Comparison of ENCODE assay signal across 24 cellular contexts in the genomic region with DNA sequence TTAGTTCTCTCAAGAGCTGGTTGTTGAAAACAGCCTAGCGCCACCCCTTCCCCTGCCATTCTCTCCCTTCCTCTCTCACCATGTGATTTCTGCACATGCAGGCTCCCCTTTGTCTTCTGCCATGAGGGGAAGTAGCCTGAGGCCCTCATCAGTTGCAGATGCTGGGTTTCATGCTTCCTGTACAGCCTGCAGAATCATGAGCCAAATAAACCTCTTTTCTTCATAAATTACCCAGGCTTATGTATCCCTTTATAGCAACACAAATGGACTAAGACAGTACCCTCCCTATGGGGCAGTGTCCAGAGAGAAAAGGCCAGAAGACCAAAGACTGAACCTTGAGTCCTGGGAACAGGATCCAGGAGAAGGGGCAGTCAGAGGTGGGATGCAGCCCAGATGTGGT. TPM values are rescaled to one million over a fixed set of nuclear protein-coding genes. Genes with fewer than 3 reads are reported as not detected.
"Had no signal": no experiment of that assay in that cellular context is flagged by ENCODE, and none has a peak within 500 bp of the region (broad histone marks: within the 10 kb centered on the region; RNA-seq: fewer than 3 reads in every experiment).

No MANE protein-coding gene starts in this region.

- DNase-seq: effector memory CD8-positive, alpha-beta T cell; erythroblast; esophagus squamous epithelium; foreskin melanocyte; glutamatergic neuron; mesendoderm; midbrain; naive thymus-derived CD4-positive, alpha-beta T cell; nucleus accumbens; sigmoid colon; stimulated activated CD4-positive, alpha-beta T cell treated with anti-CD3 and anti-CD28 coated beads, Interleukin-2, amount 100 ng/mL, for 24 hours; stimulated activated CD4-positive, alpha-beta T cell treated with anti-CD3 and anti-CD28 coated beads, Interleukin-4, amount 100 ng/mL, for 24 hours; stimulated activated naive CD4-positive, alpha-beta T cell treated with Interleukin-2 at 50 U/mL for 16 hours; stomach; thyroid gland; upper lobe of left lung had no signal

- H3K4me3 ChIP-seq: coronary artery, esophagus squamous epithelium, lung, prostate gland, right atrium auricular region, sigmoid colon, stomach, thyroid gland, upper lobe of left lung, vagina had no signal

- H3K27ac Mint-ChIP-seq: effector memory CD8-positive, alpha-beta T cell; nephron; stimulated activated effector memory CD8-positive, alpha-beta T cell treated with anti-CD3 and anti-CD28 coated beads, Interleukin-12 subunit alpha, Interleukin-12 subunit beta, amount 100 ng/mL, for 72 hours had no signal

- H3K27me3 ChIP-seq: esophagus squamous epithelium, right atrium auricular region, sigmoid colon, stomach, thyroid gland, upper lobe of left lung, vagina had no signal

- H3K36me3 Mint-ChIP-seq: stimulated activated effector memory CD8-positive, alpha-beta T cell treated with anti-CD3 and anti-CD28 coated beads, Interleukin-12 subunit alpha, Interleukin-12 subunit beta, amount 100 ng/mL, for 72 hours had no signal

- H3K9me3 Mint-ChIP-seq: effector memory CD8-positive, alpha-beta T cell; nephron; stimulated activated effector memory CD8-positive, alpha-beta T cell treated with anti-CD3 and anti-CD28 coated beads, Interleukin-12 subunit alpha, Interleukin-12 subunit beta, amount 100 ng/mL, for 72 hours had no signal

- H3K4me3 Mint-ChIP-seq: effector memory CD8-positive, alpha-beta T cell; naive thymus-derived CD4-positive, alpha-beta T cell; nephron; stimulated activated effector memory CD8-positive, alpha-beta T cell treated with anti-CD3 and anti-CD28 coated beads, Interleukin-12 subunit alpha, Interleukin-12 subunit beta, amount 100 ng/mL, for 72 hours had no signal

- H3K27ac ChIP-seq: coronary artery, esophagus squamous epithelium, prostate gland, right atrium auricular region, sigmoid colon, stomach, thyroid gland, upper lobe of left lung, vagina had no signal

- H3K9me3 ChIP-seq: esophagus squamous epithelium, prostate gland, right atrium auricular region, sigmoid colon, stomach, thyroid gland, upper lobe of left lung, vagina had no signal

- ATAC-seq: effector memory CD8-positive, alpha-beta T cell; naive thymus-derived CD4-positive, alpha-beta T cell; stimulated activated effector memory CD8-positive, alpha-beta T cell treated with anti-CD3 and anti-CD28 coated beads, Interleukin-12 subunit alpha, Interleukin-12 subunit beta, amount 100 ng/mL, for 72 hours had no signal

- H3K4me1 Mint-ChIP-seq: stimulated activated effector memory CD8-positive, alpha-beta T cell treated with anti-CD3 and anti-CD28 coated beads, Interleukin-12 subunit alpha, Interleukin-12 subunit beta, amount 100 ng/mL, for 72 hours had no signal

- H3K36me3 ChIP-seq: prostate gland, right atrium auricular region, sigmoid colon, upper lobe of left lung had no signal

- H3K4me1 ChIP-seq: prostate gland, right atrium auricular region, upper lobe of left lung, vagina had no signal

RNA-seq across cellular contexts. Expression of a gene that starts 54.7 kb away (rescaled TPM):
- polyA plus RNA-seq: keratinocyte; naive thymus-derived CD4-positive, alpha-beta T cell had no signal
